ENCODE assay signal across 1 cellular context in the genomic region with DNA sequence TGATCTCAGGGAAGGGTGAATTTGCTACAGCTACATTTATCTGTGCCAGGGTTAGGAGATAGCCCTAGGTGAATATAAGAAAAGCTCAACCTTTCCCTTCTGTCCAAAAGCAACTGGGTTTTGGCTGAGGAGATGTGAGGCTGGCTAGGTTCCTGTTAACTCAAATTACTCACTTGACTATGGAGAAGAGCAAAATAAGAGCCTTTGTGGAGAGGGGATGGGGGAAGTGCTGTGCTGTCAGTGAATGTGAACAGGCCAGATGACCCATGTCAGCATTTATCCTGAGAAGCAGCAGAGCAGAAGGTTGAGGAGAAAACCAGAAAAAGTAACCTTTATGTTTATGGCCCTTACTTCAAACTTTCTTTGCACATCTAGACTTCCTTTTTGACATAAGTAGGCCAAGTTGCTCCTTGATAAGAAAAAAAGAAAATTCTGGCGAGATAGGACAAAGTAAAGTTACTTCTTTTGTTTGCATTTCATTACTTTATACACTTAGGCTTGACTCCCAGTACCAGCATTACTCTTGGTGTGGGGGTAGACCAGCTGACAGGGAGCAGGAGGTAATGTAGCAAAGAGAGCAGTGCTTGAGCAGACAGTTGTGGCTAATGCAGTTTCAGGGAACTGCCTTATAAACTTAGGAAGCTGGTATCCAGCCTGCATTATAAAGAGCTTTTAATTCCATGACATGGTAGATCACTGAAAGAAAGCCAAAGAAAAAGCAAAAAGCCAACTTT.
TF ChIP-seq lines count a peak whose summit lies in the region.

No MANE protein-coding gene starts in this region.

TF ChIP-seq in GM12878, 131 proteins besides CTCF, POLR2A, EP300 and RAD21 (continued from another document):
- TF ChIP-seq, protein P1, sequence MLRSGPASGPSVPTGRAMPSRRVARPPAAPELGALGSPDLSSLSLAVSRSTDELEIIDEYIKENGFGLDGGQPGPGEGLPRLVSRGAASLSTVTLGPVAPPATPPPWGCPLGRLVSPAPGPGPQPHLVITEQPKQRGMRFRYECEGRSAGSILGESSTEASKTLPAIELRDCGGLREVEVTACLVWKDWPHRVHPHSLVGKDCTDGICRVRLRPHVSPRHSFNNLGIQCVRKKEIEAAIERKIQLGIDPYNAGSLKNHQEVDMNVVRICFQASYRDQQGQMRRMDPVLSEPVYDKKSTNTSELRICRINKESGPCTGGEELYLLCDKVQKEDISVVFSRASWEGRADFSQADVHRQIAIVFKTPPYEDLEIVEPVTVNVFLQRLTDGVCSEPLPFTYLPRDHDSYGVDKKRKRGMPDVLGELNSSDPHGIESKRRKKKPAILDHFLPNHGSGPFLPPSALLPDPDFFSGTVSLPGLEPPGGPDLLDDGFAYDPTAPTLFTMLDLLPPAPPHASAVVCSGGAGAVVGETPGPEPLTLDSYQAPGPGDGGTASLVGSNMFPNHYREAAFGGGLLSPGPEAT (IDR thresholded peaks at IDR 0.05; ENCODE audit: low read depth) = no peak
- TF ChIP-seq BACH1 (IDR thresholded peaks at IDR 0.05; ENCODE audit: borderline replicate concordance) = no peak
- no peak for TF ChIP-seq MLLT1 (IDR thresholded peaks at IDR 0.05)
- TF ChIP-seq FOS (IDR thresholded peaks at IDR 0.05; ENCODE audit: borderline replicate concordance, extremely low read depth, insufficient read length) = no peak
- no peak for TF ChIP-seq REST (IDR thresholded peaks at IDR 0.05; ENCODE audit: low read depth, low read length)
- TF ChIP-seq USF2 (IDR thresholded peaks at IDR 0.05; ENCODE audit: borderline replicate concordance, low read depth, low read length) = no peak
- TF ChIP-seq, protein P2, sequence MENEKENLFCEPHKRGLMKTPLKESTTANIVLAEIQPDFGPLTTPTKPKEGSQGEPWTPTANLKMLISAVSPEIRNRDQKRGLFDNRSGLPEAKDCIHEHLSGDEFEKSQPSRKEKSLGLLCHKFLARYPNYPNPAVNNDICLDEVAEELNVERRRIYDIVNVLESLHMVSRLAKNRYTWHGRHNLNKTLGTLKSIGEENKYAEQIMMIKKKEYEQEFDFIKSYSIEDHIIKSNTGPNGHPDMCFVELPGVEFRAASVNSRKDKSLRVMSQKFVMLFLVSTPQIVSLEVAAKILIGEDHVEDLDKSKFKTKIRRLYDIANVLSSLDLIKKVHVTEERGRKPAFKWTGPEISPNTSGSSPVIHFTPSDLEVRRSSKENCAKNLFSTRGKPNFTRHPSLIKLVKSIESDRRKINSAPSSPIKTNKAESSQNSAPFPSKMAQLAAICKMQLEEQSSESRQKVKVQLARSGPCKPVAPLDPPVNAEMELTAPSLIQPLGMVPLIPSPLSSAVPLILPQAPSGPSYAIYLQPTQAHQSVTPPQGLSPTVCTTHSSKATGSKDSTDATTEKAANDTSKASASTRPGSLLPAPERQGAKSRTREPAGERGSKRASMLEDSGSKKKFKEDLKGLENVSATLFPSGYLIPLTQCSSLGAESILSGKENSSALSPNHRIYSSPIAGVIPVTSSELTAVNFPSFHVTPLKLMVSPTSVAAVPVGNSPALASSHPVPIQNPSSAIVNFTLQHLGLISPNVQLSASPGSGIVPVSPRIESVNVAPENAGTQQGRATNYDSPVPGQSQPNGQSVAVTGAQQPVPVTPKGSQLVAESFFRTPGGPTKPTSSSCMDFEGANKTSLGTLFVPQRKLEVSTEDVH (IDR thresholded peaks at IDR 0.05; ENCODE audit: low read depth, partially characterized antibody) = no peak
- no peak for TF ChIP-seq CEBPZ (IDR thresholded peaks at IDR 0.05; ENCODE audit: low read depth, low read length)
- no peak for TF ChIP-seq RUNX3 (IDR thresholded peaks at IDR 0.05; ENCODE audit: low read length)
